1 cellular context compared by ENCODE assay signal in genomic region chr15:82536409-82537350, GRCh38.
A peak's percentile ranks its signal among the peaks of the same experiment; 100 is the strongest.
TF ChIP-seq lines count a peak whose summit lies in the region.

No MANE protein-coding gene starts in this region.

TF ChIP-seq in HEK293, 187 proteins besides CTCF, POLR2A, EP300 and RAD21 (continued from another document):
- TF ChIP-seq INSM2 (tag by site-specific recombination; IDR thresholded peaks at IDR 0.05) (no peak), GLIS2 (tag by site-specific recombination; IDR thresholded peaks at IDR 0.05) (no peak), PBX3 (CRISPR knock-in tag; IDR thresholded peaks at IDR 0.05) (no peak), ZNF266 (tag by site-specific recombination; IDR thresholded peaks at IDR 0.05; ENCODE audit: low read depth) (no peak), ZNF600 (tag by site-specific recombination; IDR thresholded peaks at IDR 0.05) (peak; percentile 54), ZNF488 (tag by site-specific recombination; IDR thresholded peaks at IDR 0.05) (no peak), ZNF549 (tag by site-specific recombination; IDR thresholded peaks at IDR 0.05) (no peak), ZNF335 (tag by site-specific recombination; conservative IDR thresholded peaks at IDR 0.05) (0 out of 2 replicates have a peak, but pooled peaks have one; percentile 2)
